In the genomic region with DNA sequence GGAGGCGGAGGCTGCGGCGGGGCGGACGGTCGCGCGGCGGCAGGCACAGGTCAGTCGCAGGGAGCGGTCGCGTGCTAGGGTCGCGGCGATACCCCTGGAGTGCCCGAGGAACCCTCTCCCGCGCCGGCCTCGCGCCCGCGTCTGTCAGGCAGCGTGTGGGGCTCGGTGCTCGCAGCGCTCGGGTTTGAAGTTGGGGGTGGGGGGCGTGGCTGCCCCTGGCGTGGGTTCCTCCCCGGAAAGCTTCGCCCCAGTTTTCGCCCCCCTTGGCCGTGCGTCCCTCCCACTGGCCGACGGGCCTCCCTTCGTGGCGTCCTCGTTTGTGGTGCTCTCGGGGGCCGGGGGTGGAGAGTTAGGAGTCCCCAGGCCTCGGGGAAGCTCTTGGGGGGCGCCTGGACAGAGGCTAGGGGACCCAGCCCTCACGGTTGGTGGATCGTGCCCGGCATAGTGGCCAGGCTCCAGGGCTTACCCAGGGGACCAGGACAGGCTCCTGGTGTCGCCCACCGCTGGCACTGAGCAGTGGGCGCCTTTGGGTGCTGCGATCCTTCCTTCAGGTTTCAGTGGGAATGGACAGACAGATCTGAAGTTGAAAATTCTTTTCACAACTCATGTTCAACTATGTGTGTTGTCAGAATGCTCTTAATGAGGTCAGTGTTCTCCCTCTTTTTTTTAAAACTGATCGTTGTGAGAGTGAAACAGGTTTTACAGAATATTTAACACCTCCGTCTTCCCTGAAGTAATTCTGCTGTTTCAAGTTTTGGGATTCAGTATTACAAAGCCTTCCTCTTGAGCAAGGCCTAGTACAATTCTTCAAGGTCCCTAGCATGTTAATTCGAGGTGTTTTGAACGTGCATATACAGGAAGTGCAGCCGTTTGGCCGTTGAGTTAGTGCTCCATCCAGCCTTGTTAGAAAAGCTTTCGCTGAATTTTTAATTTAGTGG, we compare ENCODE assay signal across 8 cellular contexts. TPM values are rescaled to one million over a fixed set of nuclear protein-coding genes. Genes with fewer than 3 reads are reported as not detected.
DNase-seq lines count a peak whose midpoint lies in the region; ATAC-seq, FAIRE-seq and TF ChIP-seq lines count a peak whose summit lies in the region.

No MANE protein-coding gene starts in this region.

- peak overlapping the region; percentile 87 for H3K18ac ChIP-seq in H1 (ENCODE audit: extremely low read depth, low read length)

- H3K4ac ChIP-seq in H1 (replicated peaks; ENCODE audit: insufficient read length, low read depth, low read length), result peak overlapping the region; percentile 81

- peak overlapping the region; percentile 69 for H4K91ac ChIP-seq in H1 (replicated peaks; ENCODE audit: insufficient read length, low read length)

- no peak overlapping the region for H2BK120ac ChIP-seq in H1 (replicated peaks; ENCODE audit: low read depth, low read length)

- TF ChIP-seq POLR2A in H1 (IDR thresholded peaks at IDR 0.05; ENCODE audit: control extremely low read depth in 1 of 2, low read depth in 2 of 2, low read length in 2 of 2), result no peak

- H3K4me1 ChIP-seq in H1 (replicated peaks in 1 of 4; ENCODE audit: control insufficient read depth in 3 of 4, insufficient read depth in 4 of 4, low read length in 3 of 4) (peaks cover 0 to 6% (median 3%) of the 10 kb centered on the region in 4 experiments; a peak in 4 of 7 replicates), thymus (ENCODE audit: control insufficient read depth, insufficient read depth, low read length) (peaks cover 6% of the 10 kb centered on the region)

- H3K4me1 Mint-ChIP-seq in natural killer cell treated with Interleukin-12 subunit alpha and Interleukin-12 subunit beta and Interleukin-15 and Interleukin-18, amount 100 ng/mL, for 72 hours (ENCODE audit: low read depth in 2 of 2), result peaks cover 25 to 32% of the 10 kb centered on the region in 2 donors

- no peak overlapping the region for H2BK15ac ChIP-seq in H1 (ENCODE audit: low read length)

- H4K20me1 ChIP-seq in H1 (replicated peaks in 1 of 2; ENCODE audit: control insufficient read depth in 1 of 2, insufficient read depth in 2 of 2, low read length in 2 of 2), result no peaks in the 10 kb centered on the region

- peak; percentile 31 for DNase-seq in DMS53 treated with DMSO at 0.1 percent for 48 hours (lab: John Stamatoyannopoulos, UW; ENCODE audit: unreplicated experiment)
- DNase-seq in KG1 (lab: John Stamatoyannopoulos, UW), result peak; percentile 55
- peak; percentile 74 for DNase-seq in activated CD4-positive, alpha-beta T cell treated with anti-CD3 and anti-CD28 coated beads for 48 hours
- no peak for DNase-seq in H1 (ENCODE audit: low read depth in 1 of 2, low spot score in 2 of 2)
- DNase-seq in natural killer cell treated with Interleukin-12 subunit alpha and Interleukin-12 subunit beta and Interleukin-15 and Interleukin-18, amount 100 ng/mL, for 72 hours (ENCODE audit: low spot score), result no peak

- no peaks in the 10 kb centered on the region for H3K9me3 Mint-ChIP-seq in natural killer cell treated with Interleukin-12 subunit alpha and Interleukin-12 subunit beta and Interleukin-15 and Interleukin-18, amount 100 ng/mL, for 72 hours

- CTCF ChIA-PET in H1 (lab: Charles Lee; ENCODE audit: partially characterized antibody), result interaction anchor here (0.6 kb wide), 1 partner anchor 55 kb away, joined by 3 read pairs; no protein-coding TSS in a partner anchor

- H2AFZ ChIP-seq in H1 (ENCODE audit: low read length), result no peak overlapping the region; the same call in none of the 2 replicates

- ATAC-seq in GM19452 (IDR thresholded peaks at IDR 0.05; ENCODE audit: unreplicated experiment) (peak; percentile 19), GM21423 (IDR thresholded peaks at IDR 0.05; ENCODE audit: unreplicated experiment) (no peak)
- peak in 1 of 2 donors; percentile 53 for ATAC-seq in natural killer cell treated with Interleukin-12 subunit alpha and Interleukin-12 subunit beta and Interleukin-15 and Interleukin-18, amount 100 ng/mL, for 72 hours

- H3K56ac ChIP-seq in H1 (replicated peaks; ENCODE audit: insufficient read length, low read depth, low read length), result peak overlapping the region; percentile 10

- H3K9ac ChIP-seq in H1 (replicated peaks in 1 of 4; ENCODE audit: extremely low read depth in 1 of 4, low read depth in 3 of 4, low read length in 3 of 4), result peak overlapping the region; percentile 72 to 85 (median 81)

- POLR2A ChIA-PET in H1 (lab: Charles Lee; ENCODE audit: partially characterized antibody), result interaction anchor here (0.6 to 1.4 kb wide), 6 partner anchors 20 to 965 kb away, joined by 3 to 6 read pairs (median 3); no protein-coding TSS in a partner anchor

- peaks cover 4 to 51% of the 10 kb centered on the region in 2 experiments; a peak in 3 of 4 replicates for H3K79me2 ChIP-seq in H1 (ENCODE audit: control insufficient read depth in 1 of 2, insufficient read depth in 2 of 2, low read length in 2 of 2)

- H2BK5ac ChIP-seq in H1 (ENCODE audit: low read depth, low read length), result no peak overlapping the region; the same call in 1 of the 2 replicates

- H3K4me3 Mint-ChIP-seq in natural killer cell treated with Interleukin-12 subunit alpha and Interleukin-12 subunit beta and Interleukin-15 and Interleukin-18, amount 100 ng/mL, for 72 hours, result peak overlapping the region; percentile 93

- no peak overlapping the region for H3K23ac ChIP-seq in H1 (ENCODE audit: insufficient read length)

- no peak overlapping the region for H4K5ac ChIP-seq in H1 (ENCODE audit: insufficient read length, low read depth, low read length)

- no peak for TF ChIP-seq EP300 in H1 (IDR thresholded peaks at IDR 0.05; ENCODE audit: borderline replicate concordance in 1 of 2, low read depth in 2 of 2, low read length in 2 of 2)

- peaks cover 14% of the 10 kb centered on the region in 2 donors for H3K27me3 Mint-ChIP-seq in natural killer cell treated with Interleukin-12 subunit alpha and Interleukin-12 subunit beta and Interleukin-15 and Interleukin-18, amount 100 ng/mL, for 72 hours

- H3K36me3 ChIP-seq in H1 (ENCODE audit: control insufficient read depth in 2 of 4, insufficient read depth in 4 of 4, low read length in 3 of 4), result no peaks in the 10 kb centered on the region; a peak in 1 of 8 replicates
- peaks cover 9% of the 10 kb centered on the region for H3K36me3 ChIP-seq in thymus (ENCODE audit: control insufficient read depth, insufficient read depth)

- peak; percentile 39 for FAIRE-seq in H1 (lab: Jason Lieb, UNC)

- H3K14ac ChIP-seq in H1 (ENCODE audit: insufficient read length), result peak overlapping the region; percentile 29

- H3K9me3 ChIP-seq in H1 (ENCODE audit: insufficient read depth in 2 of 2, low read depth in 1 of 2, low read length in 1 of 2) (no peaks in the 10 kb centered on the region), thymus (ENCODE audit: control insufficient read depth) (peaks cover 1% of the 10 kb centered on the region)

- H3K36me3 Mint-ChIP-seq in natural killer cell treated with Interleukin-12 subunit alpha and Interleukin-12 subunit beta and Interleukin-15 and Interleukin-18, amount 100 ng/mL, for 72 hours, result peaks cover 17% of the 10 kb centered on the region

- no peak for TF ChIP-seq CTCF in H1 (IDR thresholded peaks at IDR 0.05; ENCODE audit: control extremely low read depth in 1 of 3, insufficient read depth in 1 of 3, low read depth in 1 of 3, low read length in 3 of 3)

- TF ChIP-seq RAD21 in H1 (IDR thresholded peaks at IDR 0.05 in 1 of 2, conservative IDR thresholded peaks at IDR 0.05 in 1 of 2; ENCODE audit: low read depth in 2 of 2, low read length in 2 of 2), result no peak; a peak in 1 of 4 replicates

- H3K27ac Mint-ChIP-seq in natural killer cell treated with Interleukin-12 subunit alpha and Interleukin-12 subunit beta and Interleukin-15 and Interleukin-18, amount 100 ng/mL, for 72 hours, result peak overlapping the region; percentile 82 to 95

- H3K27me3 ChIP-seq in H1 (replicated peaks in 1 of 4; ENCODE audit: control insufficient read depth in 3 of 4, extremely low read depth in 1 of 4, insufficient read depth in 3 of 4, low read length in 3 of 4) (no peaks in the 10 kb centered on the region), thymus (ENCODE audit: control insufficient read depth, insufficient read depth) (no peaks in the 10 kb centered on the region)

- H3K27ac ChIP-seq in H1 (ENCODE audit: low read depth, low read length) (peak overlapping the region; percentile 65), thymus (ENCODE audit: low read depth) (peak overlapping the region; percentile 89)

- H3K4me2 ChIP-seq in H1 (ENCODE audit: insufficient read depth in 1 of 2, low read depth in 2 of 2, low read length in 2 of 2), result peak overlapping the region; percentile 79 to 82

- peaks cover 8% of the 10 kb centered on the region for H3K23me2 ChIP-seq in H1 (ENCODE audit: low read depth, low read length)

- 0 out of 2 replicates have a peak overlapping the region, but pooled peaks have one; percentile 33 for H2AK5ac ChIP-seq in H1 (ENCODE audit: low read depth, low read length)

- no peaks in the 10 kb centered on the region for H3K79me1 ChIP-seq in H1 (ENCODE audit: low read depth, low read length)

- H2BK12ac ChIP-seq in H1 (ENCODE audit: low read depth, low read length), result no peak overlapping the region

- H2BK20ac ChIP-seq in H1 (ENCODE audit: low read length), result no peak overlapping the region

- 5% methylated on average over 46 of the region's 59 CpGs; no CpG with 5 or more reads in 1 of the 2 experiments for WGBS in H1 (ENCODE audit: extremely low coverage in 1 of 2, insufficient coverage in 1 of 2, insufficient read length in 1 of 2, insufficient replicate concordance in 2 of 2, low coverage in 1 of 2, low lambda C conversion rate in 2 of 2, missing lambda C conversion rate in 1 of 2), 2 experiments
- WGBS in thymus, result under 1% methylated on average over 59 of the region's 59 CpGs

- H4K8ac ChIP-seq in H1 (ENCODE audit: extremely low read depth, insufficient read depth, low read length), result peak overlapping the region; percentile 79

- H3K4me3 ChIP-seq in H1 (ENCODE audit: extremely low read depth in 1 of 4, insufficient read depth in 2 of 4, low read depth in 3 of 4, low read length in 4 of 4) (peak overlapping the region; percentile 70 to 90 (median 79)), thymus (ENCODE audit: low read length) (peak overlapping the region; percentile 91)

TF ChIP-seq in H1, 55 proteins besides CTCF, POLR2A, EP300 and RAD21 (continues in another document):
- TF ChIP-seq POLR2AphosphoS5 (IDR thresholded peaks at IDR 0.05; ENCODE audit: low read depth, low read length) (peak; percentile 56; the same call in 1 of the 2 replicates), CREB1 (IDR thresholded peaks at IDR 0.05) (no peak)

RNA-seq across cellular contexts. Expression of a gene that starts 0.6 kb away (rescaled TPM):
- 64.7 and 67.8 TPM in 2 replicates for total RNA-seq in H1 (2021; fragmentation: NEBNext Ultra II Directional; extraction: Animal tissue kit (Norgen Biotek cat#: 25700))
- polyA plus RNA-seq in H1 (2011; rRNA removed), result 40.3 and 42.8 TPM in 2 replicates
- 46.5 TPM for polyA plus RNA-seq in H1 (2011; cell fraction: cytosol; rRNA removed)
- 43.6 TPM for polyA plus RNA-seq in H1 (2011; cell fraction: nucleus; rRNA removed)
- polyA plus RNA-seq in H1 (2012, experiment 1 of 2), result 34.3 to 48.0 TPM (median 38.9 TPM) in 4 replicates
- polyA plus RNA-seq in H1 (2012, experiment 2 of 2), result 8.3 TPM
- 90.1 TPM for polyA plus RNA-seq in H1 (2013, experiment 1 of 2)
- polyA plus RNA-seq in H1 (2013, experiment 2 of 2), result 95.5 TPM
- 24.6 and 32.4 TPM in 2 replicates for polyA minus RNA-seq in H1 (2011; rRNA and poly(A)+ RNA removed)
- polyA minus RNA-seq in H1 (2011; cell fraction: cytosol; rRNA and poly(A)+ RNA removed), result 27.4 TPM
- polyA minus RNA-seq in H1 (2011; cell fraction: nucleus; rRNA and poly(A)+ RNA removed), result 31.5 TPM
- 10 to 100 TPM; 51.0 to 64.3 TPM for total RNA-seq in natural killer cell treated with Interleukin-12 subunit alpha and Interleukin-12 subunit beta and Interleukin-15 and Interleukin-18, amount 100 ng/mL, for 72 hours
- 29.7 TPM for polyA plus RNA-seq in thymus

Comparison
In these comparisons a context has a peak if more than half of its experiments do, and no peak if none do; other contexts are left out.
1. DNase-seq: peak in DMS53 treated with DMSO at 0.1 percent for 48 hours (single experiment), KG1 (single experiment) and activated CD4-positive, alpha-beta T cell treated with anti-CD3 and anti-CD28 coated beads for 48 hours (single experiment); none in H1 (0 of 2) and natural killer cell treated with Interleukin-12 subunit alpha and Interleukin-12 subunit beta and Interleukin-15 and Interleukin-18, amount 100 ng/mL, for 72 hours (single experiment).